ENCODE assay signal across 26 cellular contexts in the genomic region with DNA sequence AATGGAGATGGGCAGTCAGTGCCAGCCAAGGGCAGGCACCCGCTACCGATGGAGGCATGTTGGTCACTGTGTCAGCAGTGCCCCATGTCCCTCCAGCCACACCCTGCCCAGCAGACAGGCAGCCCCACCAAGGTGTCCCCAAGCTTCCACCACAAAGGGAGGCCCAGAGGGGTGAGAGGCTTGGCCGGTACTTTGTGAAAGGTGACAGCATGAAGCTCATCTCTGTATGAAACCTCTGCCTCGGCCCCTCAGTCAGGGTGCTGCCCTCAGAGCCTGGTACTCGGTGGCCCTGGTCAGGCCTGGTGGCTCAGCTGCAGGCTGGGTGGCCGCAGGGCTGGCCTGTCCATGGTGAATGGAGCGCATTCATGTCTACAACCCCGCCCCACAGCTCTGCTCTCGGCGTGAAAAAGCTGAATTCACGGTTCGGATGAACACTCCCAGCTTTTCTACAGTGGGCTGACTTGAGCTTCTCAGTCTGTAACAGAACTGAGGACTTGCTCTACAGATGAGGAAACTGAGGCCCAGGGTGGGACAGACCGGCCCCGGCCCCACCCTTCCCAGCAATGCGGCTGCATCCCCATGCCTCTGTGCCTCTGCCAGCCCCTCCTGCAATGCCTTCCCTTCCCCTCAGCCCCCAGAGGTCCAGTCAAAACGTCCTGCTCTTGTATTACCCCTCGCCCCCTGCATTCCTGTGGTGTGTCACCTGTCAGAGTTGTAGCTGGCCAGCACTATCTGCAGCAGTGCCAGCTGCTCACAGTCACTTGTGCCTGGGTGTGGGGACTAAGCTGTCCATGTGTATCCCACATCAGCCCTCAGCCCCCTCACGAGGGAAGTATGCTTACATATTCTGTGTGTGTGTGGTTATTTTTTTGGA. TPM values are rescaled to one million over a fixed set of nuclear protein-coding genes. Genes with fewer than 3 reads are reported as not detected.
DNase-seq lines count a peak whose midpoint lies in the region; ATAC-seq and TF ChIP-seq lines count a peak whose summit lies in the region.
"Had no signal": no experiment of that assay in that cellular context is flagged by ENCODE, and none has a peak within 500 bp of the region (broad histone marks: within the 10 kb centered on the region; RNA-seq: fewer than 3 reads in every experiment).

No MANE protein-coding gene starts in this region.

- H3K9me3 ChIP-seq in osteoblast (ENCODE audit: low read depth, low read length) (no peaks in the 10 kb centered on the region), smooth muscle cell (replicated peaks; ENCODE audit: low read depth) (no peaks in the 10 kb centered on the region), mesenchymal stem cell (ENCODE audit: control insufficient read depth, low read length) (no peaks in the 10 kb centered on the region)
- H3K9me3 ChIP-seq: ascending aorta, neutrophil, SK-N-SH, spleen had no signal

- no peak overlapping the region for H3K4me2 ChIP-seq in osteoblast (ENCODE audit: insufficient read depth, low read length)
- H3K4me2 ChIP-seq in smooth muscle cell: no peak overlapping the region
- H3K4me2 ChIP-seq in mesenchymal stem cell (ENCODE audit: low read length, poor library complexity, severe bottlenecking): no peak overlapping the region
- H3K4me2 ChIP-seq: SK-N-SH had no signal

- no peak overlapping the region for H2BK15ac ChIP-seq in mesenchymal stem cell (ENCODE audit: low read depth, poor library complexity, severe bottlenecking)

- ATAC-seq in HG03175 (IDR thresholded peaks at IDR 0.05; ENCODE audit: unreplicated experiment): no peak
- ATAC-seq: activated CD8-positive, alpha-beta T cell treated with anti-CD3 and anti-CD28 coated beads for 36 hours; activated naive CD4-positive, alpha-beta T cell treated with anti-CD3 and anti-CD28 coated beads, Interleukin-2, amount 50 U/mL, for 72 hours; T-helper 17 cell had no signal

- no peak overlapping the region for H2BK5ac ChIP-seq in mesenchymal stem cell (ENCODE audit: low read depth, low read length, poor library complexity, severe bottlenecking)

- H3K23ac ChIP-seq in mesenchymal stem cell (ENCODE audit: low read length in 2 of 2): no peak overlapping the region

- H4K91ac ChIP-seq in mesenchymal stem cell (ENCODE audit: low read length): no peak overlapping the region

- 90% methylated on average over 15 of the region's 18 CpGs for WGBS in smooth muscle cell (ENCODE audit: low lambda C conversion rate)
- 81% methylated on average over 17 of the region's 18 CpGs for WGBS in mesenchymal stem cell

- TF ChIP-seq CTCF in osteoblast (IDR thresholded peaks at IDR 0.05; ENCODE audit: extremely low read depth, low read depth, low read length) (no peak), smooth muscle cell (IDR thresholded peaks at IDR 0.05; ENCODE audit: borderline replicate concordance, insufficient read depth, poor library complexity, severe bottlenecking) (no peak)

- H3K4me3 ChIP-seq in osteoblast (ENCODE audit: insufficient read depth, low read length) (no peak overlapping the region), smooth muscle cell (no peak overlapping the region), mesenchymal stem cell (ENCODE audit: insufficient read depth in 1 of 2, low read depth in 1 of 2, low read length in 2 of 2) (no peak overlapping the region)
- H3K4me3 ChIP-seq: ascending aorta, GM23248, lung, spleen had no signal

- H3K14ac ChIP-seq in mesenchymal stem cell (ENCODE audit: low read length in 2 of 2): no peak overlapping the region

- H2AFZ ChIP-seq in osteoblast (ENCODE audit: low read length) (no peak overlapping the region), smooth muscle cell (ENCODE audit: low read depth) (no peak overlapping the region), mesenchymal stem cell (ENCODE audit: low read depth, low read length) (no peak overlapping the region)
- H2AFZ ChIP-seq: GM23248 had no signal

- no peaks in the 10 kb centered on the region for H3F3A ChIP-seq in smooth muscle cell (ENCODE audit: low read depth)

- no peak overlapping the region for H2BK12ac ChIP-seq in mesenchymal stem cell (ENCODE audit: low read length in 2 of 2)

- H4K20me1 ChIP-seq in osteoblast (ENCODE audit: insufficient read depth, low read length) (no peaks in the 10 kb centered on the region), smooth muscle cell (ENCODE audit: low read depth) (no peaks in the 10 kb centered on the region)

- H3K27ac ChIP-seq in osteoblast (ENCODE audit: low read depth, low read length) (no peak overlapping the region), smooth muscle cell (ENCODE audit: low read depth) (no peak overlapping the region), mesenchymal stem cell (ENCODE audit: low read length, poor library complexity, severe bottlenecking) (no peak overlapping the region)
- H3K27ac ChIP-seq: ascending aorta, GM23248, neutrophil, spleen had no signal

- H3K79me2 ChIP-seq in osteoblast (ENCODE audit: insufficient read depth, low read length) (no peaks in the 10 kb centered on the region), smooth muscle cell (ENCODE audit: low read depth) (no peaks in the 10 kb centered on the region)

- no peak overlapping the region for H3K4ac ChIP-seq in mesenchymal stem cell (ENCODE audit: low read depth in 1 of 2, low read length in 2 of 2)

- H3K79me1 ChIP-seq in mesenchymal stem cell (replicated peaks; ENCODE audit: low read length, poor library complexity, severe bottlenecking): no peaks in the 10 kb centered on the region

- H2BK120ac ChIP-seq in mesenchymal stem cell (ENCODE audit: low read depth, low read length): no peak overlapping the region

- H3K4me1 ChIP-seq in osteoblast (ENCODE audit: insufficient read depth, low read length) (no peaks in the 10 kb centered on the region), smooth muscle cell (ENCODE audit: low read depth) (no peaks in the 10 kb centered on the region), mesenchymal stem cell (ENCODE audit: control insufficient read depth, insufficient read depth, low read depth, low read length) (peaks cover 10% of the 10 kb centered on the region)
- H3K4me1 ChIP-seq: ascending aorta had no signal

- H3K36me3 ChIP-seq in osteoblast (ENCODE audit: insufficient read depth, low read length) (no peaks in the 10 kb centered on the region), smooth muscle cell (ENCODE audit: low read depth) (no peaks in the 10 kb centered on the region), mesenchymal stem cell (ENCODE audit: control insufficient read depth in 1 of 2, insufficient read depth in 2 of 2, low read depth in 1 of 2, low read length in 2 of 2) (no peaks in the 10 kb centered on the region)
- H3K36me3 ChIP-seq: ascending aorta, neutrophil, spleen had no signal

- H3K18ac ChIP-seq in mesenchymal stem cell (ENCODE audit: low read depth in 1 of 2, low read length in 2 of 2): no peak overlapping the region

- H3K27me3 ChIP-seq in osteoblast (ENCODE audit: insufficient read depth, low read length) (peaks cover 6% of the 10 kb centered on the region), smooth muscle cell (ENCODE audit: low read depth) (no peaks in the 10 kb centered on the region), mesenchymal stem cell (ENCODE audit: control insufficient read depth in 1 of 2, insufficient read depth in 1 of 2, low read length in 2 of 2) (peaks cover 0 to 3% of the 10 kb centered on the region in 2 experiments)
- H3K27me3 ChIP-seq: ascending aorta, neutrophil, spleen had no signal

- no peak overlapping the region for H4K8ac ChIP-seq in mesenchymal stem cell (ENCODE audit: low read length)

- DNase-seq in amygdala (lab: John Stamatoyannopoulos, UW): peak in 53 of 56 donors; percentile 25 to 94 (median 76)
- peak in 41 of 51 donors; percentile 20 to 93 (median 76) for DNase-seq in hypothalamus (lab: John Stamatoyannopoulos, UW)
- DNase-seq in osteoblast (ENCODE audit: insufficient read length, low spot score, missing footprints): peak; percentile 46
- no peak for DNase-seq in cerebellum (ENCODE audit: low spot score)
- no peak for DNase-seq in smooth muscle cell (lab: John Stamatoyannopoulos, UW; ENCODE audit: unreplicated experiment)
- no peak for DNase-seq in mesenchymal stem cell
- DNase-seq: activated CD4-positive, alpha-beta T cell treated with anti-CD3 and anti-CD28 coated beads for 1 hour; activated CD8-positive, alpha-beta T cell treated with anti-CD3 and anti-CD28 coated beads for 36 hours; CD4-positive, CD25-positive, alpha-beta regulatory T cell; GM23248; HFFc6; MV-4-11; NCI-H146; NCI-H510A; OCI-M1; spleen; T-helper 17 cell had no signal

- H3K9ac ChIP-seq in smooth muscle cell (ENCODE audit: low read depth) (no peak overlapping the region), mesenchymal stem cell (ENCODE audit: low read length) (no peak overlapping the region)
- H3K9ac ChIP-seq: GM23248, SK-N-SH had no signal

- no peak overlapping the region for H2AK5ac ChIP-seq in mesenchymal stem cell (ENCODE audit: low read length, severe bottlenecking)

RNA-seq across cellular contexts. Expression of gene RSPH14, which starts 27.7 kb away (rescaled TPM):
- total RNA-seq in osteoblast (under 0.01 TPM in 1 of 2 replicates, not detected in the other), cerebellum (5.5 TPM), smooth muscle cell (not detected in 2 replicates)
- 0.32 and 0.48 TPM in 2 replicates for polyA plus RNA-seq in smooth muscle cell
- polyA plus RNA-seq in mesenchymal stem cell (2013, experiment 1 of 2): not detected
- 0.04 TPM for polyA plus RNA-seq in mesenchymal stem cell (2013, experiment 2 of 2)
- total RNA-seq: activated CD8-positive, alpha-beta T cell treated with anti-CD3 and anti-CD28 coated beads for 36 hours; activated T-helper 2 cell treated with anti-CD3 and anti-CD28 coated beads, Interferon-gamma antibody, Interleukin-2, Interleukin-4, amounts not matched to agents 10 μg/mL and 5 μg/mL and 100 μg/mL, durations not matched to agents 14 hours and 24 hours and 36 hours; ascending aorta; CD4-positive, CD25-positive, alpha-beta regulatory T cell; endothelial cell of umbilical vein; GM23248; HFFc6 had no signal
- polyA plus RNA-seq: endothelial cell of umbilical vein, fibroblast of lung, GM23248 had no signal

RNA-seq across cellular contexts. Expression of gene RAB36, which starts 31.2 kb away (rescaled TPM):
- total RNA-seq in osteoblast (7.6 and 8.5 TPM in 2 replicates), cerebellum (6.8 TPM), smooth muscle cell (1.1 and 1.9 TPM in 2 replicates)
- polyA plus RNA-seq in smooth muscle cell: 2.0 and 4.1 TPM in 2 replicates
- 1.7 TPM for polyA plus RNA-seq in mesenchymal stem cell (2013, experiment 1 of 2)
- polyA plus RNA-seq in mesenchymal stem cell (2013, experiment 2 of 2): 1.9 TPM
- total RNA-seq: activated T-helper 2 cell treated with anti-CD3 and anti-CD28 coated beads, Interferon-gamma antibody, Interleukin-2, Interleukin-4, amounts not matched to agents 10 μg/mL and 5 μg/mL and 100 μg/mL, durations not matched to agents 14 hours and 24 hours and 36 hours had no signal

RNA-seq across cellular contexts. Expression of gene GNAZ, which starts 43.8 kb away (rescaled TPM):
- 0.29 and 0.72 TPM in 2 replicates for total RNA-seq in osteoblast
- 51.8 TPM for total RNA-seq in cerebellum
- total RNA-seq in smooth muscle cell: 1.2 and 1.3 TPM in 2 replicates
- 0.50 and 2.0 TPM in 2 replicates for polyA plus RNA-seq in smooth muscle cell
- polyA plus RNA-seq in mesenchymal stem cell (2013, experiment 1 of 2): 0.06 TPM
- polyA plus RNA-seq in mesenchymal stem cell (2013, experiment 2 of 2): 0.01 TPM

Comparison
In these comparisons a context has a peak if more than half of its experiments do, and no peak if none do; other contexts are left out.
1. DNase-seq: peak in amygdala (53 of 56), hypothalamus (41 of 51) and osteoblast (single experiment); none in cerebellum (single experiment), smooth muscle cell (single experiment) and mesenchymal stem cell (single experiment).
2. RNA of gene GNAZ, which starts 43.8 kb away (total RNA-seq): 51.8 TPM in cerebellum (single experiment); 1.2 to 1.3 TPM in smooth muscle cell and 0.29 to 0.72 TPM in osteoblast; every median in the first group is over 10 times any median in the second.